8 cellular contexts compared by ENCODE assay signal in genomic region chr10:1048349-1048731, GRCh38. TPM values are rescaled to one million over a fixed set of nuclear protein-coding genes. Genes with fewer than 3 reads are reported as not detected.
A peak's percentile ranks its signal among the peaks of the same experiment; 100 is the strongest.
DNase-seq lines count a peak whose midpoint lies in the region; ATAC-seq, FAIRE-seq and TF ChIP-seq lines count a peak whose summit lies in the region.

No MANE protein-coding gene starts in this region.

- intact Hi-C loops in CD4-positive, alpha-beta memory T cell (cut with micrococcal nuclease), result loop anchor here (1.0 to 10.0 kb wide), 3 partner anchors 8 to 1996 kb away; partner anchors contain the start of gene WDR37
- intact Hi-C loops in pancreas (cut with DNase I), result no loop called here

- no peak for FAIRE-seq in pancreas (lab: Jason Lieb, UNC)

- POLR2A ChIA-PET in CD4-positive, alpha-beta memory T cell (lab: Charles Lee; ENCODE audit: partially characterized antibody), result interaction anchor here (0.6 to 4.2 kb wide), 14 partner anchors 9 to 120 kb away, joined by 3 to 33 read pairs (median 4); partner anchors contain the start of genes GTPBP4, LARP4B and WDR37

- peak; percentile 16 for ATAC-seq in HG02943 (IDR thresholded peaks at IDR 0.05; ENCODE audit: low read depth, unreplicated experiment)
- peak in 3 of 4 donors; percentile 0 to 24 (median 1) for ATAC-seq in pancreas
- no peak for ATAC-seq in HG02759 (IDR thresholded peaks at IDR 0.05; ENCODE audit: unreplicated experiment)
- ATAC-seq in GM21367 (IDR thresholded peaks at IDR 0.05; ENCODE audit: unreplicated experiment), result no peak

- H3K9me3 Mint-ChIP-seq in CD4-positive, alpha-beta memory T cell, result peaks cover 0 to 7% (median 0%) of the 10 kb centered on the region in 8 donors

- peak overlapping the region; percentile 64 to 79 for H3K4me3 ChIP-seq in CD4-positive, alpha-beta memory T cell (ENCODE audit: low read length in 2 of 2)
- peak overlapping the region; percentile 84 to 96 for H3K4me3 ChIP-seq in foreskin fibroblast (ENCODE audit: low read depth in 1 of 2, low read length in 2 of 2)
- H3K4me3 ChIP-seq in pancreas, result peak overlapping the region; percentile 51 to 66 (median 58)

- peak in 4 of 5 donors; percentile 73 to 87 (median 80) for DNase-seq in CD4-positive, alpha-beta memory T cell
- DNase-seq in activated CD4-positive, alpha-beta T cell treated with anti-CD3 and anti-CD28 coated beads, Interleukin-2, amount 50 U/mL, for 1 hour, result peak; percentile 64
- DNase-seq in foreskin fibroblast, result no peak
- DNase-seq in pancreas, result peak in 4 of 6 donors; percentile 29 to 71 (median 51)
- no peak for DNase-seq in NCI-H2196 treated with DMSO at 0.1 percent for 48 hours (lab: John Stamatoyannopoulos, UW; ENCODE audit: unreplicated experiment)

- peaks cover 3 to 42% of the 10 kb centered on the region in 2 donors for H3K36me3 Mint-ChIP-seq in CD4-positive, alpha-beta memory T cell

- H3K36me3 ChIP-seq in CD4-positive, alpha-beta memory T cell (ENCODE audit: insufficient read depth, low read length), result peaks cover 7% of the 10 kb centered on the region
- H3K36me3 ChIP-seq in pancreas, result peaks cover 0 to 4% (median 0%) of the 10 kb centered on the region in 3 donors

- no peaks in the 10 kb centered on the region for H3K9me3 ChIP-seq in CD4-positive, alpha-beta memory T cell (ENCODE audit: control insufficient read depth in 1 of 2, low read length in 2 of 2)
- H3K9me3 ChIP-seq in pancreas, result no peaks in the 10 kb centered on the region

- H3K4me3 Mint-ChIP-seq in CD4-positive, alpha-beta memory T cell, result peak overlapping the region; percentile 92 to 98 (median 95)

- H3K4me1 Mint-ChIP-seq in CD4-positive, alpha-beta memory T cell, result peaks cover 48 to 90% (median 61%) of the 10 kb centered on the region in 4 donors

- H3K4me1 ChIP-seq in CD4-positive, alpha-beta memory T cell (ENCODE audit: insufficient read depth, low read length), result peaks cover 69% of the 10 kb centered on the region
- peaks cover 10 to 37% (median 18%) of the 10 kb centered on the region in 3 donors for H3K4me1 ChIP-seq in pancreas

- H3K27ac ChIP-seq in CD4-positive, alpha-beta memory T cell (ENCODE audit: low read depth, low read length), result peak overlapping the region; percentile 96
- H3K27ac ChIP-seq in pancreas, result peak overlapping the region; percentile 98 to 100 (median 100)

- H3K27me3 Mint-ChIP-seq in CD4-positive, alpha-beta memory T cell, result no peaks in the 10 kb centered on the region

- CTCF ChIA-PET in CD4-positive, alpha-beta memory T cell (lab: Charles Lee; ENCODE audit: partially characterized antibody), result interaction anchor here (0.7 to 1.1 kb wide), 2 partner anchors 13 to 60 kb away, joined by 3 to 4 read pairs; partner anchors contain the start of gene GTPBP4

- no peaks in the 10 kb centered on the region for H3K27me3 ChIP-seq in CD4-positive, alpha-beta memory T cell (ENCODE audit: insufficient read depth, low read length)
- H3K27me3 ChIP-seq in pancreas, result no peaks in the 10 kb centered on the region

- TF ChIP-seq CTCF in foreskin fibroblast (IDR thresholded peaks at IDR 0.05; ENCODE audit: low read depth, low read length) (no peak), pancreas (IDR thresholded peaks at IDR 0.05) (no peak)

- 0% methylated on average over 37 of the region's 37 CpGs for WGBS in pancreas, 2 donors

- peak overlapping the region; percentile 98 to 99 (median 99) for H3K27ac Mint-ChIP-seq in CD4-positive, alpha-beta memory T cell

RNA-seq across cellular contexts. Expression of gene IDI1, which starts 0.6 kb away (rescaled TPM):
- 10 to 100 TPM; 30.3 to 32.4 TPM for total RNA-seq in CD4-positive, alpha-beta memory T cell
- polyA plus RNA-seq in CD4-positive, alpha-beta memory T cell, result 10 to 100 TPM; 45.1 to 45.4 TPM
- total RNA-seq in pancreas, result 10 to 100 TPM in 3 of 6 donors, 1 to 10 TPM in 3; 5.4 to 13.4 (median 9.6) TPM
- 10 to 100 TPM in 1 of 2 donors, 1 to 10 TPM in 1; 8.3 to 26.7 TPM for polyA plus RNA-seq in pancreas

RNA-seq across cellular contexts. Expression of gene WDR37, which starts 7.8 kb away (rescaled TPM):
- total RNA-seq in CD4-positive, alpha-beta memory T cell, result 10 to 100 TPM; 41.7 to 42.5 TPM
- 10 to 100 TPM; 14.2 to 18.0 TPM for polyA plus RNA-seq in CD4-positive, alpha-beta memory T cell
- 10 to 100 TPM in 1 of 6 donors, 1 to 10 TPM in 5; 8.5 to 11.6 (median 8.9) TPM for total RNA-seq in pancreas
- polyA plus RNA-seq in pancreas, result 1 to 10 TPM; 4.6 to 8.5 TPM

RNA-seq across cellular contexts. Expression of gene IDI2, which starts 22.7 kb away (rescaled TPM):
- not detected for total RNA-seq in CD4-positive, alpha-beta memory T cell
- not detected for polyA plus RNA-seq in CD4-positive, alpha-beta memory T cell
- total RNA-seq in pancreas, result not detected
- polyA plus RNA-seq in pancreas, result under 1 TPM; 0.14 to 0.15 TPM

Comparison
In these comparisons a context has a peak if more than half of its experiments do, and no peak if none do; other contexts are left out.
1. DNase-seq: peak in CD4-positive, alpha-beta memory T cell (4 of 5), activated CD4-positive, alpha-beta T cell treated with anti-CD3 and anti-CD28 coated beads, Interleukin-2, amount 50 U/mL, for 1 hour (single experiment) and pancreas (4 of 6); none in foreskin fibroblast (0 of 2) and NCI-H2196 treated with DMSO at 0.1 percent for 48 hours (single experiment).
2. ATAC-seq: peak in HG02943 (single experiment) and pancreas (3 of 4); none in HG02759 (single experiment) and GM21367 (single experiment).
3. Peak in every context shown above with its lines, with median percentiles within 50 percentile points of each other: H3K4me3 ChIP-seq.